Comparison of ENCODE assay signal across 11 cellular contexts in the genomic region with DNA sequence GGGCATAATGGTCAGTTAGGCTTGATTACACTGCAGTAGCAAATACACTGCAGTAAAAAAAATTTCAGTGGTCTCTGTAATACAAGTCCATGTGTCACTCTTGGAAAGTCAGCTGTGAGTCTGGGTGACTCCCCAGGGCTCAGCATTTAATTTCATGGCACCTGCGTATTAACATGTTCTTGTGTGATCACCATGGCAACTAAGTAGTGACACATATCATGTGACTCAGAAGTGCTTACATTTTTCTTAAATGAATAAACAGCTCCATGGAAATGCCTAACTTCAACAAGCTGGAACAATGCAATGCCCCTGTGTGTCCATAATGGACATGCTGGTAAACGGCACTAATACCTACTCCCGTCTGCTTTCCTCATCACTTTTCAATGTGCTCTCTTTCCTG.
DNase-seq lines count a peak whose midpoint lies in the region; ATAC-seq, FAIRE-seq and TF ChIP-seq lines count a peak whose summit lies in the region.
"Had no signal": no experiment of that assay in that cellular context is flagged by ENCODE, and none has a peak within 500 bp of the region (broad histone marks: within the 10 kb centered on the region; RNA-seq: fewer than 3 reads in every experiment).

No MANE protein-coding gene starts in this region.

- no peak for TF ChIP-seq EP300 in A549 (IDR thresholded peaks at IDR 0.05)

- no peak overlapping the region; the same call in 1 of the 2 replicates for H3K4me3 Mint-ChIP-seq in HFFc6
- H3K4me3 Mint-ChIP-seq: stimulated activated effector memory CD8-positive, alpha-beta T cell treated with anti-CD3 and anti-CD28 coated beads, Interleukin-12 subunit alpha, Interleukin-12 subunit beta, amount 100 ng/mL, for 72 hours had no signal

- TF ChIP-seq POLR2A in A549 (IDR thresholded peaks at IDR 0.05; ENCODE audit: low read length) = no peak
- no peak for TF ChIP-seq POLR2A in esophagus squamous epithelium (IDR thresholded peaks at IDR 0.05)

- H3K36me3 Mint-ChIP-seq in HFFc6 (ENCODE audit: low read depth) = no peaks in the 10 kb centered on the region
- H3K36me3 Mint-ChIP-seq: stimulated activated effector memory CD8-positive, alpha-beta T cell treated with anti-CD3 and anti-CD28 coated beads, Interleukin-12 subunit alpha, Interleukin-12 subunit beta, amount 100 ng/mL, for 72 hours had no signal

- H3K9me3 Mint-ChIP-seq in HFFc6 = peaks cover 5% of the 10 kb centered on the region; the same call in 1 of the 2 replicates
- H3K9me3 Mint-ChIP-seq: stimulated activated effector memory CD8-positive, alpha-beta T cell treated with anti-CD3 and anti-CD28 coated beads, Interleukin-12 subunit alpha, Interleukin-12 subunit beta, amount 100 ng/mL, for 72 hours had no signal

- intact Hi-C loops in esophagus squamous epithelium (cut with DNase I) = no loop called here

- CTCF ChIA-PET in A549 (lab: Yijun Ruan, JAX) = no interaction called here

- ATAC-seq in A549 = peak; percentile 37 to 39; a peak in 3 of 6 replicates
- no peak for ATAC-seq in GM19467 (IDR thresholded peaks at IDR 0.05; ENCODE audit: unreplicated experiment)
- ATAC-seq in HG03342 (IDR thresholded peaks at IDR 0.05; ENCODE audit: unreplicated experiment) = no peak
- no peak for ATAC-seq in GM21737 (IDR thresholded peaks at IDR 0.05; ENCODE audit: unreplicated experiment)
- ATAC-seq: stimulated activated effector memory CD8-positive, alpha-beta T cell treated with anti-CD3 and anti-CD28 coated beads, Interleukin-12 subunit alpha, Interleukin-12 subunit beta, amount 100 ng/mL, for 72 hours had no signal

- peak in 1 of 2 experiments; percentile 39 for DNase-seq in A549 (ENCODE audit: low read depth in 1 of 2, low spot score in 1 of 2)
- peak; percentile 74 for DNase-seq in HFFc6
- DNase-seq in NCI-H774 (lab: John Stamatoyannopoulos, UW) = peak; percentile 95
- DNase-seq in fibroblast of peridontal ligament (ENCODE audit: extremely low read depth) = peak; percentile 33
- no peak for DNase-seq in esophagus squamous epithelium (lab: John Stamatoyannopoulos, UW)
- DNase-seq: NCI-H526 had no signal

- H3K27ac ChIP-seq in A549 = no peak overlapping the region
- H3K27ac ChIP-seq in esophagus squamous epithelium = no peak overlapping the region
- H3K27ac ChIP-seq: C4-2B had no signal

- 13% methylated on average over 3 of the region's 3 CpGs for WGBS in A549 (ENCODE audit: missing lambda C conversion rate)
- WGBS in esophagus squamous epithelium, 2 donors = 32 to 44% methylated on average over 3 of the region's 3 CpGs

- no peaks in the 10 kb centered on the region for H3K27me3 ChIP-seq in esophagus squamous epithelium

- H3K27me3 Mint-ChIP-seq in HFFc6 (ENCODE audit: insufficient read depth) = no peaks in the 10 kb centered on the region

- H3K4me1 ChIP-seq in A549 (no peaks in the 10 kb centered on the region), esophagus squamous epithelium (no peaks in the 10 kb centered on the region)

- TF ChIP-seq CTCF in A549 (IDR thresholded peaks at IDR 0.05) (no peak), HFFc6 (IDR thresholded peaks at IDR 0.05) (no peak), esophagus squamous epithelium (IDR thresholded peaks at IDR 0.05) (no peak)

- no peak overlapping the region for H3K4me2 ChIP-seq in A549

- no peak for TF ChIP-seq RAD21 in A549 (conservative IDR thresholded peaks at IDR 0.05 in 1 of 2, IDR thresholded peaks at IDR 0.05 in 1 of 2)

- peaks cover 8% of the 10 kb centered on the region for H3K4me1 Mint-ChIP-seq in HFFc6 (ENCODE audit: low read depth)
- H3K4me1 Mint-ChIP-seq: stimulated activated effector memory CD8-positive, alpha-beta T cell treated with anti-CD3 and anti-CD28 coated beads, Interleukin-12 subunit alpha, Interleukin-12 subunit beta, amount 100 ng/mL, for 72 hours had no signal

- H3K4me3 ChIP-seq in A549 (no peak overlapping the region), esophagus squamous epithelium (no peak overlapping the region)

- no peaks in the 10 kb centered on the region for H3K36me3 ChIP-seq in esophagus squamous epithelium

- H3K9me3 ChIP-seq in A549 (no peaks in the 10 kb centered on the region), esophagus squamous epithelium (no peaks in the 10 kb centered on the region)

- POLR2A ChIA-PET in A549 (lab: Yijun Ruan, JAX) = no interaction called here

- H3K27ac Mint-ChIP-seq in HFFc6 = peak overlapping the region; percentile 25; the same call in 1 of the 2 replicates
- H3K27ac Mint-ChIP-seq: stimulated activated effector memory CD8-positive, alpha-beta T cell treated with anti-CD3 and anti-CD28 coated beads, Interleukin-12 subunit alpha, Interleukin-12 subunit beta, amount 100 ng/mL, for 72 hours had no signal

- FAIRE-seq in A549 (lab: Jason Lieb, UNC) = no peak

TF ChIP-seq in A549, 52 proteins besides CTCF, POLR2A, EP300 and RAD21 (continues in another document):
- TF ChIP-seq, protein P1, sequence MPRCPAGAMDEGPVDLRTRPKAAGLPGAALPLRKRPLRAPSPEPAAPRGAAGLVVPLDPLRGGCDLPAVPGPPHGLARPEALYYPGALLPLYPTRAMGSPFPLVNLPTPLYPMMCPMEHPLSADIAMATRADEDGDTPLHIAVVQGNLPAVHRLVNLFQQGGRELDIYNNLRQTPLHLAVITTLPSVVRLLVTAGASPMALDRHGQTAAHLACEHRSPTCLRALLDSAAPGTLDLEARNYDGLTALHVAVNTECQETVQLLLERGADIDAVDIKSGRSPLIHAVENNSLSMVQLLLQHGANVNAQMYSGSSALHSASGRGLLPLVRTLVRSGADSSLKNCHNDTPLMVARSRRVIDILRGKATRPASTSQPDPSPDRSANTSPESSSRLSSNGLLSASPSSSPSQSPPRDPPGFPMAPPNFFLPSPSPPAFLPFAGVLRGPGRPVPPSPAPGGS (IDR thresholded peaks at IDR 0.05) = no peak
- TF ChIP-seq ZNF302 (CRISPR knock-in tag; IDR thresholded peaks at IDR 0.05) (no peak), ZSCAN20 (CRISPR knock-in tag; IDR thresholded peaks at IDR 0.05) (no peak), HOXB13 (CRISPR knock-in tag; IDR thresholded peaks at IDR 0.05; ENCODE audit: low read depth) (no peak), MYC (IDR thresholded peaks at IDR 0.05; ENCODE audit: borderline replicate concordance, low read length) (no peak), RCOR1 (IDR thresholded peaks at IDR 0.05; ENCODE audit: low read depth, low read length) (no peak), MAFK (IDR thresholded peaks at IDR 0.05; ENCODE audit: partially characterized antibody) (no peak), TP53 (CRISPR knock-in tag; IDR thresholded peaks at IDR 0.05) (no peak), ZFP36 (IDR thresholded peaks at IDR 0.05; ENCODE audit: borderline replicate concordance, partially characterized antibody) (no peak), FOSB (CRISPR knock-in tag; IDR thresholded peaks at IDR 0.05) (no peak), KDM1A (IDR thresholded peaks at IDR 0.05; ENCODE audit: low read depth) (no peak)
- TF ChIP-seq, protein P2, sequence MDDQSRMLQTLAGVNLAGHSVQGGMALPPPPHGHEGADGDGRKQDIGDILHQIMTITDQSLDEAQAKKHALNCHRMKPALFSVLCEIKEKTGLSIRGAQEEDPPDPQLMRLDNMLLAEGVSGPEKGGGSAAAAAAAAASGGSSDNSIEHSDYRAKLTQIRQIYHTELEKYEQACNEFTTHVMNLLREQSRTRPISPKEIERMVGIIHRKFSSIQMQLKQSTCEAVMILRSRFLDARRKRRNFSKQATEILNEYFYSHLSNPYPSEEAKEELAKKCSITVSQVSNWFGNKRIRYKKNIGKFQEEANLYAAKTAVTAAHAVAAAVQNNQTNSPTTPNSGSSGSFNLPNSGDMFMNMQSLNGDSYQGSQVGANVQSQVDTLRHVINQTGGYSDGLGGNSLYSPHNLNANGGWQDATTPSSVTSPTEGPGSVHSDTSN (IDR thresholded peaks at IDR 0.05) = no peak
- TF ChIP-seq, protein P3, sequence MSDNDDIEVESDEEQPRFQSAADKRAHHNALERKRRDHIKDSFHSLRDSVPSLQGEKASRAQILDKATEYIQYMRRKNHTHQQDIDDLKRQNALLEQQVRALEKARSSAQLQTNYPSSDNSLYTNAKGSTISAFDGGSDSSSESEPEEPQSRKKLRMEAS (IDR thresholded peaks at IDR 0.05) = no peak
- TF ChIP-seq, protein P4, sequence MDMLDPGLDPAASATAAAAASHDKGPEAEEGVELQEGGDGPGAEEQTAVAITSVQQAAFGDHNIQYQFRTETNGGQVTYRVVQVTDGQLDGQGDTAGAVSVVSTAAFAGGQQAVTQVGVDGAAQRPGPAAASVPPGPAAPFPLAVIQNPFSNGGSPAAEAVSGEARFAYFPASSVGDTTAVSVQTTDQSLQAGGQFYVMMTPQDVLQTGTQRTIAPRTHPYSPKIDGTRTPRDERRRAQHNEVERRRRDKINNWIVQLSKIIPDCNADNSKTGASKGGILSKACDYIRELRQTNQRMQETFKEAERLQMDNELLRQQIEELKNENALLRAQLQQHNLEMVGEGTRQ (IDR thresholded peaks at IDR 0.05) = no peak
- TF ChIP-seq, protein P5, sequence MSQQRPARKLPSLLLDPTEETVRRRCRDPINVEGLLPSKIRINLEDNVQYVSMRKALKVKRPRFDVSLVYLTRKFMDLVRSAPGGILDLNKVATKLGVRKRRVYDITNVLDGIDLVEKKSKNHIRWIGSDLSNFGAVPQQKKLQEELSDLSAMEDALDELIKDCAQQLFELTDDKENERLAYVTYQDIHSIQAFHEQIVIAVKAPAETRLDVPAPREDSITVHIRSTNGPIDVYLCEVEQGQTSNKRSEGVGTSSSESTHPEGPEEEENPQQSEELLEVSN (IDR thresholded peaks at IDR 0.05; ENCODE audit: borderline replicate concordance, low read depth) = no peak

Comparison
In these comparisons a context has a peak if more than half of its experiments do, and no peak if none do; other contexts are left out.
1. ATAC-seq: peak in A549 (2 of 2); none in GM19467 (single experiment), HG03342 (single experiment) and GM21737 (single experiment).